Comparison of ENCODE assay signal across 8 cellular contexts in genomic region chr9:128553695-128554094, GRCh38. TPM values are rescaled to one million over a fixed set of nuclear protein-coding genes. Genes with fewer than 3 reads are reported as not detected.
DNase-seq lines count a peak whose midpoint lies in the region; ATAC-seq and TF ChIP-seq lines count a peak whose summit lies in the region.

No MANE protein-coding gene starts in this region.

- peaks cover 60% of the 10 kb centered on the region for H3K79me2 ChIP-seq in Karpas-422 (ENCODE audit: low read length)

- no peaks in the 10 kb centered on the region for H3K9me3 Mint-ChIP-seq in effector memory CD8-positive, alpha-beta T cell

- no peak for TF ChIP-seq CTCF in AG09319 (IDR thresholded peaks at IDR 0.05; ENCODE audit: low read depth, low read length)

- H2AFZ ChIP-seq in Karpas-422 (ENCODE audit: low read length) = no peak overlapping the region

- DNase-seq in AG09319 (ENCODE audit: extremely low read depth, low read depth) (peak; percentile 63), Karpas-422 (peak; percentile 73), left lobe of liver (ENCODE audit: low spot score) (no peak), activated gamma-delta T cell treated with Interleukin-2 at 50 U/mL for 16 hours (no peak)
- DNase-seq in effector memory CD8-positive, alpha-beta T cell = no peak

- no peak overlapping the region for H3K27ac Mint-ChIP-seq in effector memory CD8-positive, alpha-beta T cell

- no peaks in the 10 kb centered on the region for H3K9me2 ChIP-seq in Karpas-422 (replicated peaks; ENCODE audit: insufficient read depth, low read length)

- ATAC-seq in HG03039 (IDR thresholded peaks at IDR 0.05; ENCODE audit: unreplicated experiment) (no peak), left lobe of liver (no peak)
- no peak for ATAC-seq in effector memory CD8-positive, alpha-beta T cell (replicated peaks)

- H3K36me3 ChIP-seq in Karpas-422 (ENCODE audit: insufficient read depth, low read length) (0 out of 2 replicates have a peak, but pooled peaks cover 2% of the 10 kb centered on the region), muscle layer of duodenum (ENCODE audit: control insufficient read depth in 1 of 2, insufficient read depth in 2 of 2, low read length in 2 of 2) (peaks cover 0 to 6% of the 10 kb centered on the region in 2 donors)

- H3K9me3 ChIP-seq in Karpas-422 (ENCODE audit: low read length) (no peaks in the 10 kb centered on the region), muscle layer of duodenum (ENCODE audit: control insufficient read depth in 1 of 2, low read length in 2 of 2) (no peaks in the 10 kb centered on the region)

- peaks cover 17% of the 10 kb centered on the region for H3K36me3 Mint-ChIP-seq in effector memory CD8-positive, alpha-beta T cell (ENCODE audit: insufficient read depth)

- no peaks in the 10 kb centered on the region for H3K27me3 ChIP-seq in Karpas-422 (ENCODE audit: low read length)
- H3K27me3 ChIP-seq in muscle layer of duodenum (ENCODE audit: low read depth, low read length) = no peaks in the 10 kb centered on the region

- peak overlapping the region; percentile 96 for H3K4me2 ChIP-seq in Karpas-422 (ENCODE audit: low read depth, low read length, poor library complexity, severe bottlenecking)

- peaks cover 29 to 36% of the 10 kb centered on the region in 2 donors for H3K4me1 Mint-ChIP-seq in effector memory CD8-positive, alpha-beta T cell (ENCODE audit: low read depth in 2 of 2)

- peaks cover 10% of the 10 kb centered on the region; the same call in 1 of the 2 replicates for H4K20me1 ChIP-seq in Karpas-422 (ENCODE audit: insufficient read depth, low read depth, low read length)

- H3K27ac ChIP-seq in Karpas-422 (ENCODE audit: low read length) (peak overlapping the region; percentile 80), cingulate gyrus (ENCODE audit: low read depth, low read length) (peak overlapping the region; percentile 84), muscle layer of duodenum (ENCODE audit: low read length) (peak overlapping the region; percentile 82)

- H3K4me3 Mint-ChIP-seq in effector memory CD8-positive, alpha-beta T cell = no peak overlapping the region

- H3K4me1 ChIP-seq in Karpas-422 (ENCODE audit: low read length) (peaks cover 64% of the 10 kb centered on the region), muscle layer of duodenum (ENCODE audit: control insufficient read depth in 1 of 2, insufficient read depth in 2 of 2, low read length in 2 of 2) (peaks cover 31 to 81% of the 10 kb centered on the region in 2 donors)

- H3K9ac ChIP-seq in Karpas-422 (ENCODE audit: low read length) = peak overlapping the region; percentile 70

- H3K4me3 ChIP-seq in Karpas-422 (ENCODE audit: low read length) (peak overlapping the region; percentile 73), muscle layer of duodenum (ENCODE audit: low read depth in 1 of 2, low read length in 2 of 2) (peak overlapping the region; percentile 91 to 95)

- H3K27me3 Mint-ChIP-seq in effector memory CD8-positive, alpha-beta T cell = no peaks in the 10 kb centered on the region

RNA-seq across cellular contexts. Expression of gene SPTAN1, which starts 1.3 kb away (rescaled TPM):
- total RNA-seq in Karpas-422 (2014; rRNA removed; shearing (Covaris generic); ENCODE audit: low replicate concordance) = 167 and 189 TPM in 2 replicates
- 75.7 TPM for total RNA-seq in left lobe of liver

RNA-seq across cellular contexts. Expression of gene GLE1, which starts 49.2 kb away (rescaled TPM):
- total RNA-seq in Karpas-422 (2014; rRNA removed; shearing (Covaris generic); ENCODE audit: low replicate concordance) = 26.5 and 32.7 TPM in 2 replicates
- total RNA-seq in left lobe of liver = 12.3 TPM

Comparison
In these comparisons a context has a peak if more than half of its experiments do, and no peak if none do; other contexts are left out.
1. DNase-seq: peak in AG09319 (single experiment) and Karpas-422 (single experiment); none in left lobe of liver (single experiment), activated gamma-delta T cell treated with Interleukin-2 at 50 U/mL for 16 hours (single experiment) and effector memory CD8-positive, alpha-beta T cell (0 of 3).
2. Peak in every context shown above with its lines, with median percentiles within 50 percentile points of each other: H3K27ac ChIP-seq.